ENCODE assay signal across 9 cellular contexts in the genomic region with DNA sequence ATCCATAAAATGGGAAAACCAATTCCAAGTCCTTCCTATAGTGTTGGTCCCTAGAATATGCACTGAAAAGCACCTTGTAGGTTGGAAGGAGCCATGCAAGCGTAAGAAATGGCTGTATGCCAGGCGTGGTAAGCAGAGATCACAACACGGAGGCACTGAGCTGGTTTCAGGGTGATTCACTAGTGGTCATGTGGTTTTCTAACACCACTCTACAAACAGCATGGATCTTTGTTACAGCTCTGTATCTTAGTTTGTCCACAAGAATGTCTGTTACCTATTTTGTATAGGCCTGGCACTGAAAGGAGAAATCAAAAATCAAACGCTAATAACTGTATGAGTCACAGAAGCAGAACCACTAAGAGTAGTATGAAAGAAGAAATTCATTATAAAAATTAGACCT.
DNase-seq lines count a peak whose midpoint lies in the region; FAIRE-seq and TF ChIP-seq lines count a peak whose summit lies in the region.
"Had no signal": no experiment of that assay in that cellular context is flagged by ENCODE, and none has a peak within 500 bp of the region (broad histone marks: within the 10 kb centered on the region; RNA-seq: fewer than 3 reads in every experiment).

No MANE protein-coding gene starts in this region.

- H3K36me3 ChIP-seq in GM23248 (ENCODE audit: low read depth), result no peaks in the 10 kb centered on the region
- H3K36me3 ChIP-seq in hepatocyte (replicated peaks; ENCODE audit: insufficient read depth, low read depth), result no peaks in the 10 kb centered on the region
- no peaks in the 10 kb centered on the region for H3K36me3 ChIP-seq in neuronal stem cell (replicated peaks in 1 of 2; ENCODE audit: control insufficient read depth in 2 of 2, insufficient read depth in 2 of 2, low read length in 2 of 2)
- no peaks in the 10 kb centered on the region for H3K36me3 ChIP-seq in stomach

- no peak overlapping the region for H2BK5ac ChIP-seq in neuronal stem cell (ENCODE audit: low read length)

- H3K4me1 ChIP-seq in GM23248 (ENCODE audit: insufficient read depth) (peaks cover 6% of the 10 kb centered on the region), hepatocyte (ENCODE audit: insufficient read depth) (no peaks in the 10 kb centered on the region), neuronal stem cell (ENCODE audit: control insufficient read depth in 2 of 2, insufficient read depth in 1 of 2, low read depth in 1 of 2, low read length in 2 of 2) (no peaks in the 10 kb centered on the region), stomach (no peaks in the 10 kb centered on the region)

- H4K20me1 ChIP-seq in GM23248 (ENCODE audit: insufficient read depth) (no peaks in the 10 kb centered on the region), hepatocyte (ENCODE audit: insufficient read depth, poor library complexity, severe bottlenecking) (no peaks in the 10 kb centered on the region)

- WGBS in GM23248 (ENCODE audit: low coverage in 1 of 2, low lambda C conversion rate in 2 of 2, missing lambda C conversion rate in 2 of 2), 2 experiments, result 37 to 48% methylated on average over 4 of the region's 4 CpGs
- 76% methylated on average over 4 of the region's 4 CpGs for WGBS in hepatocyte (ENCODE audit: low lambda C conversion rate, missing lambda C conversion rate)
- no CpG with 5 or more reads among the region's 4 CpGs for WGBS in neuronal stem cell (ENCODE audit: extremely low coverage in 2 of 2, insufficient read length in 2 of 2, insufficient replicate concordance in 1 of 2), 2 donors
- 39 to 59% (median 49%) methylated on average over 4 of the region's 4 CpGs for WGBS in stomach, 5 donors

- H3K79me2 ChIP-seq in GM23248 (ENCODE audit: insufficient read depth) (no peaks in the 10 kb centered on the region), hepatocyte (no peaks in the 10 kb centered on the region)

- H2BK15ac ChIP-seq in neuronal stem cell (ENCODE audit: low read length), result no peak overlapping the region

- no peak for TF ChIP-seq EP300 in stomach (IDR thresholded peaks at IDR 0.05)

- H3K4me3 ChIP-seq in GM12865 (ENCODE audit: low read depth, low read length) (no peak overlapping the region), GM23248 (no peak overlapping the region), hepatocyte (no peak overlapping the region), neuronal stem cell (ENCODE audit: low read length in 2 of 2) (no peak overlapping the region), stomach (no peak overlapping the region)

- intact Hi-C loops in stomach (cut with DNase I; ENCODE audit: low total_unique reads), result no loop called here

- H3K9me2 ChIP-seq in GM23248 (ENCODE audit: insufficient read depth) (no peaks in the 10 kb centered on the region), hepatocyte (replicated peaks; ENCODE audit: insufficient read depth) (no peaks in the 10 kb centered on the region)

- DNase-seq in GM12865 (ENCODE audit: low read depth), result peak; percentile 53
- peak; percentile 64 for DNase-seq in GM23248
- peak; percentile 72 for DNase-seq in RKO (ENCODE audit: low spot score)
- peak; percentile 58 for DNase-seq in hepatocyte (ENCODE audit: low spot score)
- no peak for DNase-seq in neuronal stem cell (ENCODE audit: low spot score)
- no peak for DNase-seq in stomach
- DNase-seq in DMS79 treated with DMSO at 0.1 percent for 48 hours (lab: John Stamatoyannopoulos, UW), result no peak
- DNase-seq in D721Med (ENCODE audit: insufficient read length, low spot score), result no peak
- DNase-seq: aorta had no signal

- H3K23ac ChIP-seq in neuronal stem cell (ENCODE audit: low read depth, low read length, poor library complexity), result no peak overlapping the region

- H3K27me3 ChIP-seq in GM23248 (replicated peaks; ENCODE audit: insufficient read depth), result no peaks in the 10 kb centered on the region
- H3K27me3 ChIP-seq in hepatocyte, result no peaks in the 10 kb centered on the region
- no peaks in the 10 kb centered on the region for H3K27me3 ChIP-seq in neuronal stem cell (ENCODE audit: control insufficient read depth in 3 of 3, insufficient read depth in 3 of 3, low read depth in 1 of 3, low read length in 3 of 3)
- peaks cover 0 to 3% (median 0%) of the 10 kb centered on the region in 3 donors for H3K27me3 ChIP-seq in stomach

- H3K79me1 ChIP-seq in neuronal stem cell (ENCODE audit: low read depth, low read length), result no peaks in the 10 kb centered on the region

- H2BK120ac ChIP-seq in neuronal stem cell (ENCODE audit: low read depth, low read length), result no peak overlapping the region

- H3K27ac ChIP-seq in GM23248 (no peak overlapping the region), hepatocyte (peak overlapping the region; percentile 39), neuronal stem cell (replicated peaks; ENCODE audit: low read length) (no peak overlapping the region), stomach (no peak overlapping the region)

- no peak overlapping the region for H3K14ac ChIP-seq in neuronal stem cell (ENCODE audit: low read length)

- no peak for TF ChIP-seq CTCF in GM12865 (IDR thresholded peaks at IDR 0.05; ENCODE audit: insufficient read depth, low read depth, low read length, missing control alignments)
- TF ChIP-seq CTCF in hepatocyte (IDR thresholded peaks at IDR 0.05; ENCODE audit: poor library complexity), result no peak
- TF ChIP-seq CTCF in stomach (IDR thresholded peaks at IDR 0.05), result no peak
- no peak for TF ChIP-seq CTCF in D721Med (IDR thresholded peaks at IDR 0.05; ENCODE audit: insufficient read depth, missing control alignments)

- no peaks in the 10 kb centered on the region for H3F3A ChIP-seq in GM23248 (ENCODE audit: insufficient read depth)

- H3K18ac ChIP-seq in neuronal stem cell (ENCODE audit: low read length), result no peak overlapping the region

- in situ Hi-C loops in GM23248 (cut with MboI), result no loop called here

- no peak overlapping the region for H2AK5ac ChIP-seq in neuronal stem cell (ENCODE audit: low read depth, low read length)

- H3K9me3 ChIP-seq in GM23248 (ENCODE audit: low read depth) (no peaks in the 10 kb centered on the region), hepatocyte (ENCODE audit: low read depth) (no peaks in the 10 kb centered on the region), neuronal stem cell (replicated peaks in 1 of 2; ENCODE audit: control insufficient read depth in 2 of 2, insufficient read depth in 1 of 2, low read depth in 1 of 2, low read length in 2 of 2) (no peaks in the 10 kb centered on the region), stomach (peaks cover 0 to 9% (median 1%) of the 10 kb centered on the region in 4 donors)

- H3K9ac ChIP-seq in GM23248 (no peak overlapping the region), neuronal stem cell (ENCODE audit: low read depth, low read length, poor library complexity) (no peak overlapping the region)

- no peak overlapping the region for H2BK12ac ChIP-seq in neuronal stem cell (ENCODE audit: low read length)

- no peak overlapping the region for H3K4me2 ChIP-seq in GM23248 (ENCODE audit: unreplicated experiment)
- no peak overlapping the region for H3K4me2 ChIP-seq in hepatocyte
- H3K4me2 ChIP-seq in neuronal stem cell (ENCODE audit: insufficient read depth, low read length, poor library complexity, severe bottlenecking), result no peak overlapping the region

- no peak for TF ChIP-seq POLR2A in stomach (IDR thresholded peaks at IDR 0.05)

- no peak overlapping the region for H3K4ac ChIP-seq in neuronal stem cell (ENCODE audit: low read length)

- H2AFZ ChIP-seq in GM23248 (no peak overlapping the region), hepatocyte (no peak overlapping the region), neuronal stem cell (ENCODE audit: low read length) (no peak overlapping the region)

- H4K8ac ChIP-seq in neuronal stem cell (ENCODE audit: low read depth, low read length), result no peak overlapping the region

- no peak overlapping the region for H4K91ac ChIP-seq in neuronal stem cell (ENCODE audit: low read depth, low read length, poor library complexity)

- no peak for FAIRE-seq in D721Med (lab: Jason Lieb, UNC)

Comparison
In these comparisons a context has a peak if more than half of its experiments do, and no peak if none do; other contexts are left out.
1. DNase-seq: peak in GM12865 (single experiment), GM23248 (single experiment), RKO (single experiment) and hepatocyte (single experiment); none in neuronal stem cell (single experiment), stomach (single experiment), DMS79 treated with DMSO at 0.1 percent for 48 hours (single experiment) and D721Med (single experiment).